In the genomic region with DNA sequence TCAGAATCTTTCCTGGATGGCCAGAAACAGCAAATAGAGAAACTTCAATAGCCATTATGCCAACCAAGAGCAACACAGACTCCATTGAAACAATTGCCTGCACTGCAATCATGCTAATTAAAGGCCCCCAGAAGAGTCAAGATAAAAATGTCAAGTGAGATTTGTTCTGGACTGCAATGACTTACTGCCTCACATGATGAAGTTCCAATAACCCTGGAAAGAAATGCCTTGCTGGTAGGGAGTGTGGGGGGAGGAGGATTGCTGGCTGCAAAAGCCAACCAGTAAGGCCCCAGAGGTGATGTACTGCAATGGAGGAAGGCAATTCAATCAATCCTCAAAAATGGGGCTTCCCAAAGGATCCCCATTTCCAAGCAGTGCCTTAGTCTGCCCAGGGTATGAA, we compare ENCODE assay signal across 3 cellular contexts.
"Had no signal": no experiment of that assay in that cellular context is flagged by ENCODE, and none has a peak within 500 bp of the region (broad histone marks: within the 10 kb centered on the region; RNA-seq: fewer than 3 reads in every experiment).

No MANE protein-coding gene starts in this region.

- ATAC-seq: GM12878 had no signal

- DNase-seq: GDM1, GF-D8 had no signal

- H3K4me3 ChIP-seq: GM12878 had no signal
